Comparison of ENCODE assay signal across 11 cellular contexts in genomic region chr10:114810926-114811325, GRCh38.
DNase-seq lines count a peak whose midpoint lies in the region; ATAC-seq and TF ChIP-seq lines count a peak whose summit lies in the region.
"Had no signal": no experiment of that assay in that cellular context is flagged by ENCODE, and none has a peak within 500 bp of the region (broad histone marks: within the 10 kb centered on the region; RNA-seq: fewer than 3 reads in every experiment).

No MANE protein-coding gene starts in this region.

- no peak for TF ChIP-seq CTCF in GM10248 (IDR thresholded peaks at IDR 0.05; ENCODE audit: control extremely low read depth, extremely low read depth, low read depth, missing control alignments)

- peak; percentile 100 for ATAC-seq in GM19043 (IDR thresholded peaks at IDR 0.05; ENCODE audit: low read depth, unreplicated experiment)
- ATAC-seq in HG02763 (IDR thresholded peaks at IDR 0.05; ENCODE audit: unreplicated experiment), result peak; percentile 100
- ATAC-seq in HG03571 (IDR thresholded peaks at IDR 0.05; ENCODE audit: unreplicated experiment), result peak; percentile 100

- POLR2A ChIA-PET in GM10248 (lab: Yijun Ruan, JAX), result interaction anchor here (0.6 to 0.7 kb wide), 2 partner anchors 17 to 637 kb away, joined by 3 to 4 read pairs; partner anchors contain the start of gene CCDC186

- DNase-seq in GM10248 (ENCODE audit: extremely low spot score) (peak; percentile 81), NCI-H510A treated with DMSO at 0.1 percent for 48 hours (lab: John Stamatoyannopoulos, UW) (no peak), SW 1271 (lab: John Stamatoyannopoulos, UW) (no peak), NCI-H2029 (lab: John Stamatoyannopoulos, UW) (no peak), DMS153 treated with DMSO at 0.1 percent for 48 hours (lab: John Stamatoyannopoulos, UW; ENCODE audit: unreplicated experiment) (no peak)
- DNase-seq: activated gamma-delta T cell, HFFc6, NCI-H2029 treated with DMSO at 0.1 percent for 48 hours had no signal

- CTCF ChIA-PET in GM10248 (lab: Yijun Ruan, JAX), result interaction anchor here (0.9 to 3.5 kb wide), 5 partner anchors 11 to 256 kb away, joined by 3 to 34 read pairs (median 4); partner anchors contain the start of gene FHIP2A
